24 cellular contexts compared by ENCODE assay signal in the genomic region with DNA sequence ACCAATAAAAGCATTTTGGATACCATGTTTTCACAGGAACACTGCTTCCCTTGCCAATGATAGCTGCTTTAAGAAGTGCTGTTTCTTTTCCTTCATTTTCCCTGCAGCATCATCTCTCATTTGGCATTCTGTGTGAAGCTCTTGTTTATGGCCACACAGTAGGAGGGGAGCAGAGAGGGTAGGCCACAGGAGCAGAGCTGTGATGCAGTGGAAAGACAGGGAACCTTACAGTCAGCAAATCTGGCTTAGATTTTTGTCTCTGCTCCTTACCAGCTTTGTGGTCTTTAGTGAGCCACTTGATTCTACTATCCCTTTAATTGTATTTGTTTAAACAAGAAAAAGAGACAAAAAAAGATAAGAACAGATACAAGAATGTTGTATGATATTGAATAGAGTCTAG.
"Had no signal": no experiment of that assay in that cellular context is flagged by ENCODE, and none has a peak within 500 bp of the region (broad histone marks: within the 10 kb centered on the region; RNA-seq: fewer than 3 reads in every experiment).

No MANE protein-coding gene starts in this region.

- H3K36me3 ChIP-seq: esophagus squamous epithelium, ovary, right atrium auricular region, sigmoid colon, stomach, tibial artery, upper lobe of left lung, uterus had no signal

- H3K4me1 Mint-ChIP-seq: immature natural killer cell; naive thymus-derived CD8-positive, alpha-beta T cell; stimulated activated naive B cell treated with anti-CD40 and anti-IgM and Interleukin-4, amounts not matched to agents 10 μg/mL and 1 μg/mL and 100 μg/mL, for 72 hours had no signal

- H3K36me3 Mint-ChIP-seq: immature natural killer cell; naive thymus-derived CD8-positive, alpha-beta T cell; stimulated activated naive B cell treated with anti-CD40 and anti-IgM and Interleukin-4, amounts not matched to agents 10 μg/mL and 1 μg/mL and 100 μg/mL, for 72 hours had no signal

- H3K9me3 Mint-ChIP-seq: immature natural killer cell; naive thymus-derived CD8-positive, alpha-beta T cell; neural crest cell; stimulated activated naive B cell treated with anti-CD40 and anti-IgM and Interleukin-4, amounts not matched to agents 10 μg/mL and 1 μg/mL and 100 μg/mL, for 72 hours had no signal

- H3K4me1 ChIP-seq: right atrium auricular region, sigmoid colon, stomach, upper lobe of left lung, uterus had no signal

- H3K4me3 Mint-ChIP-seq: immature natural killer cell; naive thymus-derived CD8-positive, alpha-beta T cell; neural crest cell; stimulated activated naive B cell treated with anti-CD40 and anti-IgM and Interleukin-4, amounts not matched to agents 10 μg/mL and 1 μg/mL and 100 μg/mL, for 72 hours had no signal

- H3K27ac ChIP-seq: epithelial cell of prostate, esophagus squamous epithelium, foreskin keratinocyte, ovary, right atrium auricular region, sigmoid colon, skin epidermis, stomach, tibial artery, upper lobe of left lung, uterus had no signal

- H3K9me3 ChIP-seq: esophagus squamous epithelium, mucosa of descending colon, ovary, right atrium auricular region, sigmoid colon, stomach, tibial artery, upper lobe of left lung, uterus had no signal

- H3K27ac Mint-ChIP-seq: immature natural killer cell; naive thymus-derived CD8-positive, alpha-beta T cell; stimulated activated naive B cell treated with anti-CD40 and anti-IgM and Interleukin-4, amounts not matched to agents 10 μg/mL and 1 μg/mL and 100 μg/mL, for 72 hours had no signal

- H3K4me3 ChIP-seq: esophagus squamous epithelium, mucosa of descending colon, ovary, right atrium auricular region, sigmoid colon, skin epidermis, stomach, tibial artery, upper lobe of left lung, uterus had no signal

- ATAC-seq: foreskin keratinocyte; left colon; left ventricle myocardium superior; mucosa of descending colon; naive thymus-derived CD8-positive, alpha-beta T cell; stimulated activated naive B cell treated with anti-CD40 and anti-IgM and Interleukin-4, amounts not matched to agents 10 μg/mL and 1 μg/mL and 100 μg/mL, for 72 hours had no signal

- H3K27me3 ChIP-seq: esophagus squamous epithelium, foreskin keratinocyte, ovary, right atrium auricular region, sigmoid colon, stomach, tibial artery, upper lobe of left lung, uterus had no signal

- DNase-seq: cortex of kidney; effector memory CD4-positive, alpha-beta T cell; esophagus squamous epithelium; foreskin keratinocyte; immature natural killer cell; kidney; left colon; left ventricle myocardium superior; mucosa of descending colon; naive thymus-derived CD8-positive, alpha-beta T cell; ovary; sigmoid colon; stimulated activated CD4-positive, alpha-beta T cell treated with anti-CD3 and anti-CD28 coated beads, Interleukin-2, amount 100 ng/mL, for 24 hours; stimulated activated CD4-positive, alpha-beta T cell treated with anti-CD3 and anti-CD28 coated beads, Interleukin-4, amount 100 ng/mL, for 4 hours; stimulated activated naive B cell treated with anti-CD40 and anti-IgM and Interleukin-4, amounts not matched to agents 10 μg/mL and 1 μg/mL and 100 μg/mL, for 72 hours; stomach; substantia nigra; tibial artery; upper lobe of left lung; uterus had no signal

- FAIRE-seq: kidney had no signal
